ENCODE assay signal across 8 cellular contexts in the genomic region with DNA sequence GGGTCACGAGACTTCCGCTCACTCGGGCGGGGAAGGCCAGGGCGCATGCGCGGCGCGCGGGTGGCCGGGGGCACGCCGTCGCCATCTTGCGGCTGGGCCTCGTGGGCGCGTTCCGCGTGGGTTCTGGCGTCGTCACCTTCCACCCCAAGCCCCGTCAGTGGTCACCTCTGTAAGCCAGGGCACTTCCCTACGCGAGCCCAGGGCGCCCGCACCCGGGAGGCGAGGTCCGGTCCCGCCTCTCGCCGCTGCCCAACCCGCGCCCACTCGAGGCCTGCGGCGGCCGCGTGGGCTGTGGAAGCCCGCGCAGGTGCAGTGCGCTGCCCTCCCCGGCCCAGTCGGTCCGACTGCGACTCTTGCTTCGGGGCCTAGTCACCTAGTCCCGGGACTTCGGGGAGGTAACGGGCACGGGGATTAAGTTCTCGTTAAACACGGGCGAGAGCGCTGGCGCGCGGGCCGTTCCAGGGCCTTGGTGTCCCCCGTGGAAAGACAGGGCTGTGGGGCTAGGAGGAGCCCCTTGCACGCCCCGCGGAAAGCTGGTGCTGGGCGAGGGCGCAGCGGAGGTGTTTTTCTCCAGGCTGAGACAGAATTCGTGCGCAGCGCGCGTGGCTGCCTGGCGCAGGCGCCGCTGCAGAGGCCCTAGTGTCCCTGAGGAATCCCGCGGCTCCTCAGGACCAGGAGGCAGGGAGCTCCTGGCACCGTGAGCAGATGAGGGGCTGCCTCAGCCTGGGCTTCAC. TPM values are rescaled to one million over a fixed set of nuclear protein-coding genes. Genes with fewer than 3 reads are reported as not detected.
DNase-seq lines count a peak whose midpoint lies in the region; ATAC-seq and TF ChIP-seq lines count a peak whose summit lies in the region.

No MANE protein-coding gene starts in this region.

- peak overlapping the region; percentile 79 to 86 for H3K4me3 Mint-ChIP-seq in H9

- H3K4me2 ChIP-seq in H9 (ENCODE audit: insufficient read depth, insufficient read length, low read length) (peak overlapping the region; percentile 42), hepatocyte (peak overlapping the region; percentile 95)

- H2BK12ac ChIP-seq in H9 (ENCODE audit: insufficient read length, low read depth, low read length): no peak overlapping the region

- WGBS in H9 (ENCODE audit: extremely low coverage, insufficient read length, low lambda C conversion rate): no CpG with 5 or more reads among the region's 78 CpGs
- WGBS in hepatocyte (ENCODE audit: low lambda C conversion rate, missing lambda C conversion rate): under 1% methylated on average over 76 of the region's 78 CpGs

- DNase-seq in ELR (ENCODE audit: low read depth) (peak; percentile 60), H9 (peak; percentile 92), NCI-H1092 (lab: John Stamatoyannopoulos, UW) (peak; percentile 86), T-helper 22 cell (ENCODE audit: low read depth) (peak; percentile 92), ascending aorta (ENCODE audit: low spot score in 2 of 2) (peak; percentile 74 to 96), hepatocyte (ENCODE audit: low spot score) (peak; percentile 96), retinal pigment epithelial cell (ENCODE audit: low read depth) (no peak)

- H4K5ac ChIP-seq in H9 (ENCODE audit: insufficient read length, low read depth, low read length): no peak overlapping the region

- peak; percentile 40; the same call in 2 of the 3 replicates for TF ChIP-seq CTCF in H9 (conservative IDR thresholded peaks at IDR 0.05)
- TF ChIP-seq CTCF in ascending aorta (IDR thresholded peaks at IDR 0.05): peak; percentile 27 to 53 (median 53)
- peak; percentile 33 for TF ChIP-seq CTCF in hepatocyte (IDR thresholded peaks at IDR 0.05; ENCODE audit: poor library complexity)
- TF ChIP-seq CTCF in retinal pigment epithelial cell (conservative IDR thresholded peaks at IDR 0.05; ENCODE audit: low read depth, low read length): no peak

- no peak overlapping the region for H2BK120ac ChIP-seq in H9 (ENCODE audit: low read depth, low read length, poor library complexity, severe bottlenecking)

- H3K14ac ChIP-seq in H9 (ENCODE audit: insufficient read depth, low read length): peak overlapping the region; percentile 80

- H3K27ac ChIP-seq in H9 (ENCODE audit: insufficient read length, low read depth, low read length) (no peak overlapping the region), ascending aorta (peak overlapping the region; percentile 96 to 99), hepatocyte (peak overlapping the region; percentile 99)

- H3K56ac ChIP-seq in H9 (ENCODE audit: insufficient read length, low read depth, low read length): no peak overlapping the region

- no peaks in the 10 kb centered on the region for H3K9me3 Mint-ChIP-seq in H9

- H4K20me1 ChIP-seq in H9 (ENCODE audit: control insufficient read depth, insufficient read depth, insufficient read length): no peaks in the 10 kb centered on the region
- H4K20me1 ChIP-seq in hepatocyte (ENCODE audit: insufficient read depth, poor library complexity, severe bottlenecking): peaks cover 23% of the 10 kb centered on the region

- H3K27me3 ChIP-seq in H9 (ENCODE audit: insufficient read depth, low read length) (no peaks in the 10 kb centered on the region), ascending aorta (no peaks in the 10 kb centered on the region), hepatocyte (no peaks in the 10 kb centered on the region)

- no peaks in the 10 kb centered on the region for H3K4me1 ChIP-seq in H9 (ENCODE audit: insufficient read depth, low read length)
- H3K4me1 ChIP-seq in ascending aorta: peaks cover 18 to 32% of the 10 kb centered on the region in 2 donors
- H3K4me1 ChIP-seq in hepatocyte (ENCODE audit: insufficient read depth): peaks cover 43% of the 10 kb centered on the region

- no peak overlapping the region for H2AK5ac ChIP-seq in H9 (ENCODE audit: insufficient read length, low read length)

- no peaks in the 10 kb centered on the region for H3K9me3 ChIP-seq in H9 (ENCODE audit: control insufficient read depth, low read depth, low read length)
- H3K9me3 ChIP-seq in ascending aorta: no peaks in the 10 kb centered on the region
- H3K9me3 ChIP-seq in hepatocyte (ENCODE audit: low read depth): no peaks in the 10 kb centered on the region

- no peaks in the 10 kb centered on the region for H3K9me2 ChIP-seq in hepatocyte (replicated peaks; ENCODE audit: insufficient read depth)

- no peaks in the 10 kb centered on the region for H3K79me1 ChIP-seq in H9 (ENCODE audit: insufficient read depth, low read depth, low read length, poor library complexity, severe bottlenecking)

- H2BK15ac ChIP-seq in H9 (ENCODE audit: low read depth, low read length): no peak overlapping the region

- H2BK5ac ChIP-seq in H9 (ENCODE audit: insufficient read length, low read length): no peak overlapping the region

- peak overlapping the region; percentile 10 for H3K9ac ChIP-seq in H9 (ENCODE audit: extremely low read depth, insufficient read length, low read length)

- H4K91ac ChIP-seq in H9 (ENCODE audit: insufficient read length, low read depth, low read length): no peak overlapping the region

- ATAC-seq in GM21447 (IDR thresholded peaks at IDR 0.05; ENCODE audit: unreplicated experiment): no peak

- H3K36me3 ChIP-seq in ascending aorta: peaks cover 22 to 27% of the 10 kb centered on the region in 2 donors
- H3K36me3 ChIP-seq in hepatocyte (replicated peaks; ENCODE audit: insufficient read depth, low read depth): no peaks in the 10 kb centered on the region

- intact Hi-C loops in ascending aorta (cut with DNase I): loop anchor here (1.0 to 5.0 kb wide), 5 partner anchors 11 to 151 kb away; a partner anchor contains a TSS

- H2AFZ ChIP-seq in H9 (ENCODE audit: low read length) (no peak overlapping the region), hepatocyte (peak overlapping the region; percentile 99)

- peaks cover 17 to 33% of the 10 kb centered on the region in 2 experiments for H3K4me1 Mint-ChIP-seq in H9

- no peak overlapping the region for H2BK20ac ChIP-seq in H9 (ENCODE audit: low read depth, low read length, poor library complexity, severe bottlenecking)

- H3K36me3 Mint-ChIP-seq in H9 (ENCODE audit: insufficient read depth in 1 of 3, low read depth in 3 of 3): peaks cover 1 to 8% (median 3%) of the 10 kb centered on the region in 3 experiments; a peak in 5 of 7 replicates

- H3K23me2 ChIP-seq in H9 (ENCODE audit: insufficient read length, low read depth, low read length, poor library complexity, severe bottlenecking): peaks cover 8% of the 10 kb centered on the region

- H3K27me3 Mint-ChIP-seq in H9 (ENCODE audit: low read depth): no peaks in the 10 kb centered on the region; the same call in 1 of the 2 replicates

- H3K4me3 ChIP-seq in ascending aorta: peak overlapping the region; percentile 83 to 95
- H3K4me3 ChIP-seq in hepatocyte: peak overlapping the region; percentile 88
- H3K4me3 ChIP-seq in retinal pigment epithelial cell (ENCODE audit: low read length): peak overlapping the region; percentile 77

- no peaks in the 10 kb centered on the region for H3K79me2 ChIP-seq in H9 (ENCODE audit: insufficient read depth, low read length)
- H3K79me2 ChIP-seq in hepatocyte: peaks cover 36% of the 10 kb centered on the region

- H3K23ac ChIP-seq in H9 (ENCODE audit: insufficient read length, low read depth, low read length): no peak overlapping the region

- H3K27ac Mint-ChIP-seq in H9: peak overlapping the region in 2 of 3 experiments; percentile 67 to 87; a peak in 3 of 7 replicates

- no peak overlapping the region for H3T11ph ChIP-seq in H9 (ENCODE audit: low read length)

- H3K4ac ChIP-seq in H9 (ENCODE audit: low read depth, low read length): no peak overlapping the region

- H3K18ac ChIP-seq in H9 (ENCODE audit: insufficient read length, low read depth, low read length): peak overlapping the region; percentile 21

- no peak overlapping the region for H4K8ac ChIP-seq in H9 (replicated peaks; ENCODE audit: insufficient read length, low read depth, low read length)

RNA-seq across cellular contexts. Expression of a gene that starts 0.4 kb away (rescaled TPM):
- 247 and 255 TPM in 2 replicates for total RNA-seq in H9 (2021)
- total RNA-seq in ascending aorta: 314 TPM
- 57.0 and 80.7 TPM in 2 replicates for total RNA-seq in hepatocyte
- polyA plus RNA-seq in hepatocyte: 295 and 311 TPM in 2 replicates

RNA-seq across cellular contexts. Expression of a gene that starts 11.2 kb away (rescaled TPM):
- total RNA-seq in H9 (2021): 364 and 366 TPM in 2 replicates
- total RNA-seq in ascending aorta: 670 TPM
- total RNA-seq in hepatocyte: 1,163 and 1,316 TPM in 2 replicates
- 1,233 and 1,240 TPM in 2 replicates for polyA plus RNA-seq in hepatocyte

RNA-seq across cellular contexts. Expression of a gene that starts 19.8 kb away (rescaled TPM):
- 212 and 219 TPM in 2 replicates for total RNA-seq in H9 (2021)
- 31.8 TPM for total RNA-seq in ascending aorta
- 50.9 and 55.3 TPM in 2 replicates for total RNA-seq in hepatocyte
- polyA plus RNA-seq in hepatocyte: 96.4 and 106 TPM in 2 replicates

RNA-seq across cellular contexts. Expression of a gene that starts 20.0 kb away (rescaled TPM):
- total RNA-seq in H9 (2021) (197 and 208 TPM in 2 replicates), ascending aorta (108 TPM), hepatocyte (129 and 155 TPM in 2 replicates)
- 307 and 345 TPM in 2 replicates for polyA plus RNA-seq in hepatocyte

RNA-seq across cellular contexts. Expression of a gene that starts 30.5 kb away (rescaled TPM):
- 2.1 and 2.4 TPM in 2 replicates for total RNA-seq in H9 (2021)
- 1.5 TPM for total RNA-seq in ascending aorta
- total RNA-seq in hepatocyte: 0.47 and 2.6 TPM in 2 replicates
- 2.2 and 3.2 TPM in 2 replicates for polyA plus RNA-seq in hepatocyte
